ENCODE assay signal across 8 cellular contexts in the genomic region with DNA sequence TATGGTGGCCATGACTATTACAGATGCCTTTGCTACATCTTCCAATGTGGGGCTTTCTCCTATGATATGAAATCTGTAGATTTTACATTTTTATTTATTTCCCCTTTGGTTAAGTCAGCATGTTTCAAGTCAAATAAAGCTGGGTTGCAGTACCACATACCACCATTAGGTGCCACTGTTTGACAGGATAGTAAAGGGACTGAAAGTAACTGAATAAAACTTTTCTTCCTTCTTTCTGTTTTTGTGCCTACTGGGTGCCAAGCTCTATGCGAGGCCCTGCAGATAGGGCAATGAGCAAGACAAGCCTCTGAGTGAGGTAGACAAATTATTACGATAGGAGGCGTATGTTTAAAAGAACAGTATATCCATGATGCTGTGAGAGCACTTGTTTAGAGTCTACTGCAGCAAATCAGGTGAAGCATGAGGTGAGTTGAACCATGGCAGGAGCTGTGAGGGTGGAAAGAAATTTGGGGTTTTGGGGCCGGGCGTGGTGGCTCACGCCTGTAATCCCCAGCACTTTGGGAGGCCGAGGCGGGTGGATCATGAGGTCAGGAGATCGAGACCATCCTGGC.
DNase-seq lines count a peak whose midpoint lies in the region; ATAC-seq and TF ChIP-seq lines count a peak whose summit lies in the region.

No MANE protein-coding gene starts in this region.

- TF ChIP-seq EP300 in esophagus muscularis mucosa (IDR thresholded peaks at IDR 0.05) = no peak

- POLR2A ChIA-PET in OCI-LY7 (lab: Charles Lee) = interaction anchor here (0.6 to 0.7 kb wide), 3 partner anchors 226 to 1742 kb away, joined by 3 to 4 read pairs (median 3); no protein-coding TSS in a partner anchor

- no peaks in the 10 kb centered on the region for H3K9me2 ChIP-seq in OCI-LY7 (ENCODE audit: insufficient read depth, low read length)

- no peak overlapping the region for H3K27ac Mint-ChIP-seq in activated naive CD8-positive, alpha-beta T cell treated with anti-CD3 and anti-CD28 coated beads, Interleukin-2, amount 50 U/mL, for 24 hours
- no peak overlapping the region for H3K27ac Mint-ChIP-seq in activated naive CD8-positive, alpha-beta T cell treated with anti-CD3 and anti-CD28 coated beads for 36 hours

- peaks cover 5% of the 10 kb centered on the region for H3K9me3 ChIP-seq in OCI-LY7 (ENCODE audit: low read length)
- peaks cover 0 to 4% (median 0%) of the 10 kb centered on the region in 4 donors for H3K9me3 ChIP-seq in esophagus muscularis mucosa

- H3K4me2 ChIP-seq in OCI-LY7 (ENCODE audit: low read length) = no peak overlapping the region

- peak; percentile 83 for TF ChIP-seq CTCF in OCI-LY7 (conservative IDR thresholded peaks at IDR 0.05; ENCODE audit: low read length)
- TF ChIP-seq CTCF in esophagus muscularis mucosa (IDR thresholded peaks at IDR 0.05) = peak; percentile 14 to 65 (median 33)

- H3K79me2 ChIP-seq in OCI-LY7 (ENCODE audit: insufficient read depth, low read depth, low read length) = no peaks in the 10 kb centered on the region

- H3K4me3 ChIP-seq in OCI-LY7 (ENCODE audit: low read depth, low read length, poor library complexity, severe bottlenecking) = no peak overlapping the region
- no peak overlapping the region for H3K4me3 ChIP-seq in esophagus muscularis mucosa

- peak; percentile 32 for DNase-seq in activated naive CD8-positive, alpha-beta T cell treated with anti-CD3 and anti-CD28 coated beads, Interleukin-2, amount 50 U/mL, for 24 hours
- no peak for DNase-seq in activated naive CD8-positive, alpha-beta T cell treated with anti-CD3 and anti-CD28 coated beads for 36 hours
- DNase-seq in OCI-LY7 (ENCODE audit: low spot score) (peak; percentile 7), esophagus muscularis mucosa (ENCODE audit: extremely low spot score) (no peak), GOT3 (lab: John Stamatoyannopoulos, UW) (no peak), GDM1 (lab: John Stamatoyannopoulos, UW) (no peak)
- peak; percentile 45 for DNase-seq in stimulated activated naive CD8-positive, alpha-beta T cell treated with anti-CD3 and anti-CD28 coated beads, Interleukin-15, Interleukin-2, amounts not matched to agents 100 U/mL and 50 U/mL, for 24 hours

- H3K27me3 Mint-ChIP-seq in activated naive CD8-positive, alpha-beta T cell treated with anti-CD3 and anti-CD28 coated beads, Interleukin-2, amount 50 U/mL, for 24 hours = no peaks in the 10 kb centered on the region
- peaks cover 3% of the 10 kb centered on the region for H3K27me3 Mint-ChIP-seq in activated naive CD8-positive, alpha-beta T cell treated with anti-CD3 and anti-CD28 coated beads for 36 hours

- H3K4me1 ChIP-seq in OCI-LY7 (ENCODE audit: insufficient read depth, low read length, poor library complexity, severe bottlenecking) = no peaks in the 10 kb centered on the region
- H3K4me1 ChIP-seq in esophagus muscularis mucosa = peaks cover 0 to 39% (median 32%) of the 10 kb centered on the region in 4 donors

- H3K27ac ChIP-seq in OCI-LY7 (ENCODE audit: low read depth, low read length, poor library complexity, severe bottlenecking) (no peak overlapping the region), esophagus muscularis mucosa (replicated peaks in 1 of 4) (no peak overlapping the region)

- H3K4me1 Mint-ChIP-seq in activated naive CD8-positive, alpha-beta T cell treated with anti-CD3 and anti-CD28 coated beads, Interleukin-2, amount 50 U/mL, for 24 hours = no peaks in the 10 kb centered on the region
- H3K4me1 Mint-ChIP-seq in activated naive CD8-positive, alpha-beta T cell treated with anti-CD3 and anti-CD28 coated beads for 36 hours = no peaks in the 10 kb centered on the region

- H3K9me3 Mint-ChIP-seq in activated naive CD8-positive, alpha-beta T cell treated with anti-CD3 and anti-CD28 coated beads, Interleukin-2, amount 50 U/mL, for 24 hours = peaks cover 9% of the 10 kb centered on the region
- H3K9me3 Mint-ChIP-seq in activated naive CD8-positive, alpha-beta T cell treated with anti-CD3 and anti-CD28 coated beads for 36 hours = peaks cover 17% of the 10 kb centered on the region

- intact Hi-C loops in OCI-LY7 (cut with micrococcal nuclease; ENCODE audit: unreplicated experiment) = no loop called here
- intact Hi-C loops in esophagus muscularis mucosa (cut with DNase I) = loop anchor here (5.0 kb wide), 1 partner anchor 62 kb away; no protein-coding TSS in a partner anchor

- TF ChIP-seq POLR2A in esophagus muscularis mucosa (IDR thresholded peaks at IDR 0.05; ENCODE audit: low read depth) = no peak

- no peak overlapping the region for H3K4me3 Mint-ChIP-seq in activated naive CD8-positive, alpha-beta T cell treated with anti-CD3 and anti-CD28 coated beads, Interleukin-2, amount 50 U/mL, for 24 hours
- no peak overlapping the region for H3K4me3 Mint-ChIP-seq in activated naive CD8-positive, alpha-beta T cell treated with anti-CD3 and anti-CD28 coated beads for 36 hours

- no peaks in the 10 kb centered on the region for H3K27me3 ChIP-seq in esophagus muscularis mucosa

- H4K20me1 ChIP-seq in OCI-LY7 (ENCODE audit: insufficient read depth, low read length) = no peaks in the 10 kb centered on the region

- CTCF ChIA-PET in OCI-LY7 (lab: Charles Lee; ENCODE audit: unreplicated experiment) = no interaction called here

- no TSS peak for BruUV-seq in OCI-LY7 (replicated peaks; lab: Mats Ljungman, UMichigan)

- no peak for ATAC-seq in activated naive CD8-positive, alpha-beta T cell treated with anti-CD3 and anti-CD28 coated beads, Interleukin-2, amount 50 U/mL, for 24 hours
- no peak for ATAC-seq in stimulated activated naive CD8-positive, alpha-beta T cell treated with anti-CD3 and anti-CD28 coated beads, Interleukin-15, Interleukin-2, amounts not matched to agents 100 U/mL and 50 U/mL, for 24 hours
- ATAC-seq in GM18861 (IDR thresholded peaks at IDR 0.05; ENCODE audit: unreplicated experiment) = no peak

- H3K36me3 ChIP-seq in OCI-LY7 (ENCODE audit: insufficient read depth, low read length) (no peaks in the 10 kb centered on the region), esophagus muscularis mucosa (no peaks in the 10 kb centered on the region)

- no peak overlapping the region for H2AFZ ChIP-seq in OCI-LY7 (ENCODE audit: low read length)

- H3K36me3 Mint-ChIP-seq in activated naive CD8-positive, alpha-beta T cell treated with anti-CD3 and anti-CD28 coated beads, Interleukin-2, amount 50 U/mL, for 24 hours (ENCODE audit: low read depth) = peaks cover 5% of the 10 kb centered on the region
- H3K36me3 Mint-ChIP-seq in activated naive CD8-positive, alpha-beta T cell treated with anti-CD3 and anti-CD28 coated beads for 36 hours = peaks cover 3% of the 10 kb centered on the region

- WGBS in esophagus muscularis mucosa = 95% methylated on average over 9 of the region's 9 CpGs

Comparison
In these comparisons a context has a peak if more than half of its experiments do, and no peak if none do; other contexts are left out.
1. DNase-seq: peak in activated naive CD8-positive, alpha-beta T cell treated with anti-CD3 and anti-CD28 coated beads, Interleukin-2, amount 50 U/mL, for 24 hours (single experiment), OCI-LY7 (single experiment) and stimulated activated naive CD8-positive, alpha-beta T cell treated with anti-CD3 and anti-CD28 coated beads, Interleukin-15, Interleukin-2, amounts not matched to agents 100 U/mL and 50 U/mL, for 24 hours (single experiment); none in activated naive CD8-positive, alpha-beta T cell treated with anti-CD3 and anti-CD28 coated beads for 36 hours (single experiment), esophagus muscularis mucosa (single experiment), GOT3 (single experiment) and GDM1 (single experiment).